In the genomic region with DNA sequence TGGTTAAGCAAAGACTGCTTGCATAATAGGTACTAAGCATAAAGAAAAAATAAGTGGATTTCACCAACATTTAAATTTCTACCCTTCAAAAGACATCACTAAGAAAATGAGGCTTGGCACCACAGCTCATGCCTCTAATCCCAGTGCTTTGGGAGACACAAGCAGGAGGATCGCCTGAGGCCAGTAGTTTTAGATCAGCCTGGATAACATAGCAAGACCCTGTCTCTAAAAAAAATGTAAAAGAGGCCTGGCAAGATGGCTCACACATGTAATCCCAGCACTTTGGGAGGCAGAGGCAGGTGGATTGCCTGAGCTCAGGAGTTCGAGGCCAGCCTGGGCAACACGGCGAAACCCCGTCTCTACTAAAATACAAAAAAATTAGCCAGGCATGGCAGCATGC, we compare ENCODE assay signal across 18 cellular contexts.
"Had no signal": no experiment of that assay in that cellular context is flagged by ENCODE, and none has a peak within 500 bp of the region (broad histone marks: within the 10 kb centered on the region; RNA-seq: fewer than 3 reads in every experiment).

No MANE protein-coding gene starts in this region.

- H3K4me1 ChIP-seq: esophagus muscularis mucosa, gastroesophageal sphincter, heart left ventricle, left lung, lower lobe of right lung had no signal

- H3K27ac ChIP-seq: coronary artery, dorsolateral prefrontal cortex, esophagus muscularis mucosa, foreskin keratinocyte, gastroesophageal sphincter, heart left ventricle, hepatocyte, left lung, lower lobe of right lung had no signal

- DNase-seq: dermis blood vessel endothelial cell; dorsolateral prefrontal cortex; effector CD4-positive, alpha-beta T cell; effector memory CD4-positive, alpha-beta T cell; foreskin keratinocyte; heart left ventricle; hypothalamus; immature natural killer cell; left cardiac atrium; left lung; left ventricle myocardium superior; lower lobe of right lung; mesenchymal stem cell; midbrain had no signal

- H3K27me3 ChIP-seq: dorsolateral prefrontal cortex, esophagus muscularis mucosa, foreskin keratinocyte, gastroesophageal sphincter, heart left ventricle, hepatocyte, left lung had no signal

- H3K36me3 ChIP-seq: esophagus muscularis mucosa, gastroesophageal sphincter, heart left ventricle, left lung, lower lobe of right lung had no signal

- H3K4me2 ChIP-seq: hepatocyte had no signal

- H3K79me2 ChIP-seq: hepatocyte had no signal

- H3K4me3 ChIP-seq: coronary artery, dorsolateral prefrontal cortex, esophagus muscularis mucosa, gastroesophageal sphincter, heart left ventricle, hepatocyte, left lung, lower lobe of right lung had no signal

- H3K4me3 Mint-ChIP-seq: immature natural killer cell had no signal

- H3K9me3 Mint-ChIP-seq: immature natural killer cell had no signal

- ATAC-seq: foreskin keratinocyte, gastroesophageal sphincter, heart left ventricle, left cardiac atrium, left lung, left ventricle myocardium superior, lower lobe of right lung had no signal
